In genomic region chr22:21881841-21882753, GRCh38 we compare ENCODE assay signal across 1 cellular context.
TF ChIP-seq lines count a peak whose summit lies in the region.

No MANE protein-coding gene starts in this region.

TF ChIP-seq in K562, 482 proteins besides CTCF, POLR2A, EP300 and RAD21 (continued from another document and continues in another):
- peak; percentile 90; the same call in 1 of the 2 replicates for TF ChIP-seq THRB (CRISPR knock-in tag; conservative IDR thresholded peaks at IDR 0.05)
- no peak for TF ChIP-seq SRF (CRISPR knock-in tag; IDR thresholded peaks at IDR 0.05)
- no peak; a peak in 1 of 4 replicates for TF ChIP-seq FOXA3 (CRISPR knock-in tag; conservative IDR thresholded peaks at IDR 0.05 in 1 of 2, IDR thresholded peaks at IDR 0.05 in 1 of 2)
- TF ChIP-seq ZNF41 (CRISPR knock-in tag; conservative IDR thresholded peaks at IDR 0.05), result no peak
- no peak for TF ChIP-seq MYBL2 (IDR thresholded peaks at IDR 0.05; ENCODE audit: low read depth)
- TF ChIP-seq MYBL2 (CRISPR knock-in tag; IDR thresholded peaks at IDR 0.05; ENCODE audit: borderline replicate concordance), result peak; percentile 27; the same call in 1 of the 2 replicates
- TF ChIP-seq FOXJ2 (tag; IDR thresholded peaks at IDR 0.05), result no peak
- TF ChIP-seq BCLAF1 (IDR thresholded peaks at IDR 0.05; ENCODE audit: borderline replicate concordance in 1 of 2, control insufficient read depth in 1 of 2, low read depth in 2 of 2, low read length in 1 of 2), result no peak
- no peak for TF ChIP-seq ZNF282 (CRISPR knock-in tag; IDR thresholded peaks at IDR 0.05)
- no peak for TF ChIP-seq NR1H2 (CRISPR knock-in tag; IDR thresholded peaks at IDR 0.05)
- no peak for TF ChIP-seq ZBTB1 (CRISPR knock-in tag; IDR thresholded peaks at IDR 0.05; ENCODE audit: borderline replicate concordance, low read depth)
- no peak for TF ChIP-seq IFI16 (CRISPR knock-in tag; IDR thresholded peaks at IDR 0.05)
- no peak for TF ChIP-seq ZBTB40 (IDR thresholded peaks at IDR 0.05)
- TF ChIP-seq ZBTB40 (CRISPR knock-in tag; IDR thresholded peaks at IDR 0.05), result no peak
- TF ChIP-seq USF1 (CRISPR knock-in tag; IDR thresholded peaks at IDR 0.05), result peak; percentile 32; the same call in 1 of the 2 replicates
- TF ChIP-seq FOXK1 (CRISPR knock-in tag; IDR thresholded peaks at IDR 0.05; ENCODE audit: borderline replicate concordance), result 0 out of 2 replicates have a peak, but pooled peaks have one; percentile 5
- no peak for TF ChIP-seq TAF7 (tag; IDR thresholded peaks at IDR 0.05)
- no peak for TF ChIP-seq ZNF175 (CRISPR knock-in tag; IDR thresholded peaks at IDR 0.05; ENCODE audit: low read depth)
- no peak for TF ChIP-seq CREB1 (IDR thresholded peaks at IDR 0.05)
- peak; percentile 44; the same call in 1 of the 2 replicates for TF ChIP-seq CREB1 (CRISPR knock-in tag; IDR thresholded peaks at IDR 0.05)
- 0 out of 2 replicates have a peak, but pooled peaks have one; percentile 43 for TF ChIP-seq RREB1 (CRISPR knock-in tag; IDR thresholded peaks at IDR 0.05)
- no peak for TF ChIP-seq GTF3C2 (IDR thresholded peaks at IDR 0.05; ENCODE audit: borderline replicate concordance, extremely low read depth, insufficient read length)
- no peak for TF ChIP-seq KLF13 (tag; IDR thresholded peaks at IDR 0.05; ENCODE audit: borderline replicate concordance, low read depth)
